ENCODE assay signal across 8 cellular contexts in the genomic region with DNA sequence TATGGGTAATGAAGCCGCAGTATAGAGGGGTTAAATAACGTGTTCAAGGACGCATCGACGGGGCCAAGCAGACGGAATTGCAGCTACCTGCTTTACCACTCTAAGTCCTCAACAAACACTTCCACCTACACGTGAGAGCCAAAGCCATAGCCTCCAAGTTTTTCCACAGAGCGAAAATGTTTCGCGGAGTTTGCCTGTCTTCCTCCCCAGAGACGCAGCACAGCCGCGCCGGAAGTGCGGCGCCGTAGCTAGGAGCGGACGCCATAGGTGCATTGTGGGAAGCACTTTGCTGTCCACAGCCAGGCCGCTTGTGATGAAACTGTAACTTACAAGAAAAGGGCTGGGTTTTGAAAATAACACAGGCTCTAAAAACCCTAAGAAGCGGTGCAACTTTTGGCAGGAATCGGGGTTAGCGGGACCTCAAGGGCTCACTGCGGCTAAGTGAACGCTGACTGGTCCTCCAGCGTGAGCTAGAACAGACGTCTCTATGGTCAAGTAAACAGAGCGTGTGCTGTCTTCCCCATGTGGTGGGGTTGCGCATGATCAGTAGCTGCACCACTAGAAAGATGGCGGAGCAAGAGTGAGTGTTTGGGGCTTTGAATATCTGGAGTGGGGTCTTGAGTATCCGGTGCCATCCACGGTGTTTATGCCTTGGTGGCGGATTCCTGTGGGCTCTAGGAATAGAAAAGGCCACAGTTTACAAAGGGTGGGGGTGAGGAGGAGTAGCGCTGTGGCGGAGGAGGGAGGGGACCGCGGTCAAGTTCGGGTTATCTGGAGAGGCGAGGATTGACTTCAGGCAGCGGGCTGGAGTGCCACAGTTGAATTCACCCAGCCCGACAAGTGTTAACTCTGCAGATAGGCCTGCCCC. TPM values are rescaled to one million over a fixed set of nuclear protein-coding genes. Genes with fewer than 3 reads are reported as not detected.
DNase-seq lines count a peak whose midpoint lies in the region; TF ChIP-seq lines count a peak whose summit lies in the region.

A gene (plus strand): TSS at position 245 of the 868 bp plus-strand sequence. CDS start 295 bp downstream, at position 540.

- peak within 1 kb of the TSS; percentile 75 for H3K4me2 ChIP-seq in Loucy (ENCODE audit: low read depth, low read length, poor library complexity, severe bottlenecking)
- peak within 1 kb of the TSS; percentile 88 for H3K4me2 ChIP-seq in neural cell (ENCODE audit: low read length)

- H3K9me2 ChIP-seq in Loucy (replicated peaks; ENCODE audit: low read depth, low read length) (no peaks in the 10 kb centered on the region), neural cell (ENCODE audit: insufficient read depth, low read length) (no peaks in the 10 kb centered on the region)

- H3K4me3 ChIP-seq in H7 (ENCODE audit: insufficient read depth, low read depth, low read length) (peak within 1 kb of the TSS; percentile 90), Loucy (ENCODE audit: low read length, poor library complexity, severe bottlenecking) (peak within 1 kb of the TSS; percentile 97), neural cell (ENCODE audit: low read length) (peak within 1 kb of the TSS; percentile 80), stomach (peak within 1 kb of the TSS; percentile 65 to 85 (median 77))

- TF ChIP-seq EP300 in neural cell (conservative IDR thresholded peaks at IDR 0.05; ENCODE audit: poor library complexity, severe bottlenecking) (peak; percentile 57), stomach (IDR thresholded peaks at IDR 0.05) (no peak)

- TF ChIP-seq POLR2A in stomach (IDR thresholded peaks at IDR 0.05) = peak in 1 of 4 donors; percentile 28

- TF ChIP-seq CTCF in Loucy (conservative IDR thresholded peaks at IDR 0.05; ENCODE audit: low read length) (no peak), neural cell (IDR thresholded peaks at IDR 0.05; ENCODE audit: poor library complexity, severe bottlenecking) (peak; percentile 25), stomach (IDR thresholded peaks at IDR 0.05) (peak in 2 of 7 experiments; percentile 26 to 40)

- intact Hi-C loops in stomach (cut with DNase I; ENCODE audit: low total_unique reads) = loop anchor here (5.0 kb wide), 1 partner anchor 222 kb away; no protein-coding TSS in a partner anchor

- 0 to 2% (median 0%) methylated on average over 28 to 41 of the region's 41 CpGs for WGBS in stomach, 5 donors

- H3K27me3 ChIP-seq in H7 (ENCODE audit: control insufficient read depth, insufficient read depth, low read length) (no peaks in the 10 kb centered on the region), Loucy (ENCODE audit: insufficient read depth, low read length, poor library complexity, severe bottlenecking) (peaks cover 7% of the 10 kb centered on the region), neural cell (ENCODE audit: insufficient read depth, low read depth, low read length) (no peaks in the 10 kb centered on the region), stomach (no peaks in the 10 kb centered on the region)

- peak within 1 kb of the TSS; percentile 75 for H3K9ac ChIP-seq in ES-I3 (ENCODE audit: low read depth, low read length)
- H3K9ac ChIP-seq in Loucy (ENCODE audit: low read depth, low read length, poor library complexity, severe bottlenecking) = peak within 1 kb of the TSS; percentile 97
- H3K9ac ChIP-seq in neural cell (ENCODE audit: low read length) = peak within 1 kb of the TSS; percentile 85

- H3K79me2 ChIP-seq in Loucy (ENCODE audit: insufficient read depth, low read length) (peaks cover 49% of the 10 kb centered on the region), neural cell (replicated peaks; ENCODE audit: insufficient read depth, low read length) (peaks cover 13% of the 10 kb centered on the region)

- H3K4me1 ChIP-seq in ES-I3 (ENCODE audit: insufficient read depth, low read length) = no peaks in the 10 kb centered on the region
- peaks cover 11% of the 10 kb centered on the region for H3K4me1 ChIP-seq in Loucy (ENCODE audit: insufficient read depth, low read length, poor library complexity, severe bottlenecking)
- peaks cover 24 to 46% (median 38%) of the 10 kb centered on the region in 4 donors for H3K4me1 ChIP-seq in stomach

- no peaks in the 10 kb centered on the region for H3F3A ChIP-seq in Loucy (ENCODE audit: low read depth)
- H3F3A ChIP-seq in neural cell (ENCODE audit: insufficient read depth, low read length, poor library complexity, severe bottlenecking) = no peaks in the 10 kb centered on the region

- peak; percentile 13 for TF ChIP-seq RAD21 in neural cell (conservative IDR thresholded peaks at IDR 0.05)

- DNase-seq in H7 = peak; percentile 80
- DNase-seq in SHP77 (lab: John Stamatoyannopoulos, UW) = peak; percentile 76 to 82
- DNase-seq in activated effector memory CD4-positive, alpha-beta T cell treated with Interleukin-2 at 50 U/mL for 16 hours = peak; percentile 78
- peak; percentile 75 for DNase-seq in fibroblast of the conjunctiva (ENCODE audit: low read depth)
- peak; percentile 82 for DNase-seq in stomach

- no peaks in the 10 kb centered on the region for H3K9me3 ChIP-seq in ES-I3 (ENCODE audit: control insufficient read depth, insufficient read depth, low read length)
- H3K9me3 ChIP-seq in Loucy (ENCODE audit: insufficient read depth, low read depth, low read length) = no peaks in the 10 kb centered on the region
- no peaks in the 10 kb centered on the region for H3K9me3 ChIP-seq in neural cell (ENCODE audit: low read length)
- no peaks in the 10 kb centered on the region for H3K9me3 ChIP-seq in stomach

- peaks cover 31% of the 10 kb centered on the region for H4K20me1 ChIP-seq in Loucy (ENCODE audit: insufficient read depth, low read length, poor library complexity, severe bottlenecking)
- no peaks in the 10 kb centered on the region for H4K20me1 ChIP-seq in neural cell (ENCODE audit: insufficient read depth)

- peaks cover 20% of the 10 kb centered on the region for H3K36me3 ChIP-seq in ES-I3 (ENCODE audit: insufficient read depth, low read length)
- H3K36me3 ChIP-seq in H7 (replicated peaks; ENCODE audit: control insufficient read depth, insufficient read depth, low read length) = peaks cover 18% of the 10 kb centered on the region
- H3K36me3 ChIP-seq in Loucy (ENCODE audit: insufficient read depth, low read length) = peaks cover 18% of the 10 kb centered on the region; the same call in 1 of the 2 replicates
- H3K36me3 ChIP-seq in neural cell (ENCODE audit: insufficient read depth, low read length) = no peaks in the 10 kb centered on the region
- peaks cover 17 to 39% (median 36%) of the 10 kb centered on the region in 4 donors for H3K36me3 ChIP-seq in stomach

- H2AFZ ChIP-seq in Loucy (ENCODE audit: low read length) = peak within 1 kb of the TSS; percentile 82
- H2AFZ ChIP-seq in neural cell (ENCODE audit: low read depth, low read length) = peak within 1 kb of the TSS; percentile 98

- H3K27ac ChIP-seq in neural cell (ENCODE audit: low read length) (peak within 1 kb of the TSS; percentile 96), stomach (peak within 1 kb of the TSS; percentile 85 to 96 (median 94))

TF ChIP-seq in neural cell, 6 proteins besides CTCF, POLR2A, EP300 and RAD21:
- TF ChIP-seq SMC3 (conservative IDR thresholded peaks at IDR 0.05; ENCODE audit: poor library complexity) (no peak), MXI1 (conservative IDR thresholded peaks at IDR 0.05; ENCODE audit: poor library complexity, severe bottlenecking) (peak; percentile 96), TAF1 (IDR thresholded peaks at IDR 0.05; ENCODE audit: low read depth) (peak; percentile 84), EZH2 (IDR thresholded peaks at IDR 0.05; ENCODE audit: borderline replicate concordance, insufficient read depth, low read length, poor library complexity, severe bottlenecking) (no peak), POLR2AphosphoS5 (IDR thresholded peaks at IDR 0.05) (peak; percentile 88)
- TF ChIP-seq, protein P1, sequence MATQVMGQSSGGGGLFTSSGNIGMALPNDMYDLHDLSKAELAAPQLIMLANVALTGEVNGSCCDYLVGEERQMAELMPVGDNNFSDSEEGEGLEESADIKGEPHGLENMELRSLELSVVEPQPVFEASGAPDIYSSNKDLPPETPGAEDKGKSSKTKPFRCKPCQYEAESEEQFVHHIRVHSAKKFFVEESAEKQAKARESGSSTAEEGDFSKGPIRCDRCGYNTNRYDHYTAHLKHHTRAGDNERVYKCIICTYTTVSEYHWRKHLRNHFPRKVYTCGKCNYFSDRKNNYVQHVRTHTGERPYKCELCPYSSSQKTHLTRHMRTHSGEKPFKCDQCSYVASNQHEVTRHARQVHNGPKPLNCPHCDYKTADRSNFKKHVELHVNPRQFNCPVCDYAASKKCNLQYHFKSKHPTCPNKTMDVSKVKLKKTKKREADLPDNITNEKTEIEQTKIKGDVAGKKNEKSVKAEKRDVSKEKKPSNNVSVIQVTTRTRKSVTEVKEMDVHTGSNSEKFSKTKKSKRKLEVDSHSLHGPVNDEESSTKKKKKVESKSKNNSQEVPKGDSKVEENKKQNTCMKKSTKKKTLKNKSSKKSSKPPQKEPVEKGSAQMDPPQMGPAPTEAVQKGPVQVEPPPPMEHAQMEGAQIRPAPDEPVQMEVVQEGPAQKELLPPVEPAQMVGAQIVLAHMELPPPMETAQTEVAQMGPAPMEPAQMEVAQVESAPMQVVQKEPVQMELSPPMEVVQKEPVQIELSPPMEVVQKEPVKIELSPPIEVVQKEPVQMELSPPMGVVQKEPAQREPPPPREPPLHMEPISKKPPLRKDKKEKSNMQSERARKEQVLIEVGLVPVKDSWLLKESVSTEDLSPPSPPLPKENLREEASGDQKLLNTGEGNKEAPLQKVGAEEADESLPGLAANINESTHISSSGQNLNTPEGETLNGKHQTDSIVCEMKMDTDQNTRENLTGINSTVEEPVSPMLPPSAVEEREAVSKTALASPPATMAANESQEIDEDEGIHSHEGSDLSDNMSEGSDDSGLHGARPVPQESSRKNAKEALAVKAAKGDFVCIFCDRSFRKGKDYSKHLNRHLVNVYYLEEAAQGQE (IDR thresholded peaks at IDR 0.05; ENCODE audit: borderline replicate concordance) = peak; percentile 97
TF ChIP-seq in neural cell: peak in this region for 4.

RNA-seq across cellular contexts. Expression of the gene that starts here (rescaled TPM):
- 114 and 125 TPM in 2 replicates for total RNA-seq in H7 (2014; rRNA removed; shearing (Covaris generic))
- polyA plus RNA-seq in neural cell = 84.6 and 88.5 TPM in 2 replicates
- polyA minus RNA-seq in neural cell = 147 and 171 TPM in 2 replicates
- 100 to 1,000 TPM in 1 of 5 donors, 10 to 100 TPM in 3, 1 to 10 TPM in 1; 7.2 to 105 (median 21.4) TPM for total RNA-seq in stomach
- polyA plus RNA-seq in stomach = 10 to 100 TPM; 28.2 to 47.8 (median 47.6) TPM

Comparison
In these comparisons a context has a peak if more than half of its experiments do, and no peak if none do; other contexts are left out.
1. Peak in every context shown above with its lines: DNase-seq, H3K4me3 ChIP-seq and H3K27ac ChIP-seq.